ENCODE assay signal across 26 cellular contexts in genomic region chr7:158072889-158073730, GRCh38.
"Had no signal": no experiment of that assay in that cellular context is flagged by ENCODE, and none has a peak within 500 bp of the region (broad histone marks: within the 10 kb centered on the region; RNA-seq: fewer than 3 reads in every experiment).

No MANE protein-coding gene starts in this region.

- ATAC-seq: activated CD4-positive, CD25-positive, alpha-beta regulatory T cell treated with anti-CD3 and anti-CD28 coated beads, Interleukin-2, amount 50 U/mL, for 24 hours; activated CD8-positive, alpha-beta T cell treated with anti-CD3 and anti-CD28 coated beads for 36 hours; activated naive CD4-positive, alpha-beta T cell treated with anti-CD3 and anti-CD28 coated beads, Interleukin-2, amount 50 U/mL, for 72 hours; activated naive CD8-positive, alpha-beta T cell treated with anti-CD3 and anti-CD28 coated beads, Interleukin-2, amount 50 U/mL, for 24 hours; activated T-cell treated with anti-CD3 and anti-CD28 coated beads, Interleukin-2, amount 50 U/mL, for 72 hours; body of pancreas; T-helper 17 cell had no signal

- H3K9me3 ChIP-seq: ascending aorta, body of pancreas, Peyer's patch had no signal

- H3K27ac ChIP-seq: ascending aorta, body of pancreas, Peyer's patch, RWPE1, SJSA1, WERI-Rb-1 had no signal

- H3K4me3 Mint-ChIP-seq: activated CD8-positive, alpha-beta T cell treated with anti-CD3 and anti-CD28 coated beads for 36 hours; activated naive CD8-positive, alpha-beta T cell treated with anti-CD3 and anti-CD28 coated beads, Interleukin-2, amount 50 U/mL, for 24 hours; activated T-cell treated with anti-CD3 and anti-CD28 coated beads, Interleukin-2, amount 50 U/mL, for 72 hours; T-helper 17 cell had no signal

- H3K27me3 Mint-ChIP-seq: activated CD8-positive, alpha-beta T cell treated with anti-CD3 and anti-CD28 coated beads for 36 hours; activated naive CD8-positive, alpha-beta T cell treated with anti-CD3 and anti-CD28 coated beads, Interleukin-2, amount 50 U/mL, for 24 hours had no signal

- H3K4me3 ChIP-seq: ascending aorta, body of pancreas, Peyer's patch, SJSA1 had no signal

- H3K36me3 Mint-ChIP-seq: activated naive CD4-positive, alpha-beta T cell treated with anti-CD3 and anti-CD28 coated beads, Interleukin-2, amount 50 U/mL, for 72 hours had no signal

- DNase-seq: activated CD4-positive, alpha-beta T cell treated with anti-CD3 and anti-CD28 coated beads for 4 hours; activated CD8-positive, alpha-beta memory T cell treated with anti-CD3 and anti-CD28 coated beads, Interleukin-2, amount 50 U/mL, for 4 hours; activated CD8-positive, alpha-beta T cell treated with anti-CD3 and anti-CD28 coated beads for 36 hours; activated naive CD4-positive, alpha-beta T cell; activated naive CD8-positive, alpha-beta T cell treated with anti-CD3 and anti-CD28 coated beads, Interleukin-2, amount 50 U/mL, for 24 hours; activated T-cell treated with anti-CD3 and anti-CD28 coated beads, Interleukin-2, amount 50 U/mL, for 72 hours; amniotic stem cell; IMR-90; KG1; NCI-H1048; NCI-H146; NCI-H187 treated with DMSO at 0.1 percent for 48 hours; NCI-H2081 treated with DMSO at 0.1 percent for 48 hours; NCI-H446; NCI-H524; SHP77; T-helper 17 cell; WERI-Rb-1 had no signal

- H3K4me1 Mint-ChIP-seq: activated naive CD8-positive, alpha-beta T cell treated with anti-CD3 and anti-CD28 coated beads, Interleukin-2, amount 50 U/mL, for 24 hours; T-helper 17 cell had no signal

- H3K4me1 ChIP-seq: ascending aorta, body of pancreas, Peyer's patch, SJSA1 had no signal

- H3K9me3 Mint-ChIP-seq: activated naive CD8-positive, alpha-beta T cell treated with anti-CD3 and anti-CD28 coated beads, Interleukin-2, amount 50 U/mL, for 24 hours had no signal

- H3K27ac Mint-ChIP-seq: activated CD8-positive, alpha-beta T cell treated with anti-CD3 and anti-CD28 coated beads for 36 hours; activated naive CD4-positive, alpha-beta T cell treated with anti-CD3 and anti-CD28 coated beads, Interleukin-2, amount 50 U/mL, for 72 hours; activated naive CD8-positive, alpha-beta T cell treated with anti-CD3 and anti-CD28 coated beads, Interleukin-2, amount 50 U/mL, for 24 hours; activated T-cell treated with anti-CD3 and anti-CD28 coated beads, Interleukin-2, amount 50 U/mL, for 72 hours; activated T-helper 2 cell treated with anti-CD3 and anti-CD28 coated beads, Interferon-gamma antibody, Interleukin-2, Interleukin-4, amounts not matched to agents 10 μg/mL and 5 μg/mL and 100 μg/mL, durations not matched to agents 14 hours and 24 hours and 36 hours; T-helper 17 cell had no signal

- H3K27me3 ChIP-seq: ascending aorta, body of pancreas, Peyer's patch, SJSA1 had no signal

- H3K36me3 ChIP-seq: ascending aorta, Peyer's patch, SJSA1, WERI-Rb-1 had no signal
